Comparison of ENCODE assay signal across 1 cellular context in genomic region chr16:57658130-57658877, GRCh38.
TF ChIP-seq lines count a peak whose summit lies in the region.

No MANE protein-coding gene starts in this region.

TF ChIP-seq in HepG2, 621 proteins besides CTCF, POLR2A, EP300 and RAD21:
- TF ChIP-seq ZFP91 (CRISPR knock-in tag; IDR thresholded peaks at IDR 0.05; ENCODE audit: borderline replicate concordance) (no peak), CREBL2 (CRISPR knock-in tag; IDR thresholded peaks at IDR 0.05; ENCODE audit: borderline replicate concordance) (no peak), BATF2 (CRISPR knock-in tag; IDR thresholded peaks at IDR 0.05) (no peak), ZSCAN12 (CRISPR knock-in tag; IDR thresholded peaks at IDR 0.05) (no peak), ZNF768 (CRISPR knock-in tag; IDR thresholded peaks at IDR 0.05) (peak; percentile 97), NFKBIZ (CRISPR knock-in tag; IDR thresholded peaks at IDR 0.05) (no peak), SCMH1 (CRISPR knock-in tag; IDR thresholded peaks at IDR 0.05; ENCODE audit: borderline replicate concordance) (no peak), CAMTA2 (CRISPR knock-in tag; IDR thresholded peaks at IDR 0.05; ENCODE audit: borderline replicate concordance) (no peak), ZNF205 (CRISPR knock-in tag; IDR thresholded peaks at IDR 0.05) (no peak), ZNF629 (CRISPR knock-in tag; conservative IDR thresholded peaks at IDR 0.05) (peak; percentile 80), KDM1A (CRISPR knock-in tag; IDR thresholded peaks at IDR 0.05) (0 out of 2 replicates have a peak, but pooled peaks have one; percentile 33), FUBP1 (CRISPR knock-in tag; IDR thresholded peaks at IDR 0.05; ENCODE audit: borderline replicate concordance) (no peak), ZNF382 (CRISPR knock-in tag; IDR thresholded peaks at IDR 0.05; ENCODE audit: borderline replicate concordance) (no peak), ZMYM3 (CRISPR knock-in tag; IDR thresholded peaks at IDR 0.05) (peak; percentile 89)
